In genomic region chr6:81487489-81487888, GRCh38 we compare ENCODE assay signal across 10 cellular contexts.
DNase-seq lines count a peak whose midpoint lies in the region; ATAC-seq and TF ChIP-seq lines count a peak whose summit lies in the region.
"Had no signal": no experiment of that assay in that cellular context is flagged by ENCODE, and none has a peak within 500 bp of the region (broad histone marks: within the 10 kb centered on the region; RNA-seq: fewer than 3 reads in every experiment).

No MANE protein-coding gene starts in this region.

- H3K27ac ChIP-seq in left lung = no peak overlapping the region
- H3K27ac ChIP-seq in thoracic aorta = no peak overlapping the region

- DNase-seq in RPMI7951 (ENCODE audit: low read depth) (peak; percentile 43), epithelial cell of esophagus (ENCODE audit: low read depth) (peak; percentile 6), left lung (no peak), thoracic aorta (ENCODE audit: low spot score) (no peak), SKM-1 treated with dmso at 0.1 percent for 144 hours (lab: John Stamatoyannopoulos, UW; ENCODE audit: unreplicated experiment) (no peak), NCI-H345 treated with DMSO at 0.1 percent for 48 hours (lab: John Stamatoyannopoulos, UW; ENCODE audit: unreplicated experiment) (no peak)
- no peak for DNase-seq in activated effector memory CD4-positive, alpha-beta T cell treated with Interleukin-2 at 50 U/mL for 16 hours
- DNase-seq: NCI-H187 had no signal

- H3K4me1 ChIP-seq in left lung = no peaks in the 10 kb centered on the region
- H3K4me1 ChIP-seq in thoracic aorta (ENCODE audit: control insufficient read depth in 1 of 2, low read depth in 2 of 2) = peaks cover 0 to 11% of the 10 kb centered on the region in 2 donors

- no peaks in the 10 kb centered on the region for H3K36me3 ChIP-seq in left lung
- H3K36me3 ChIP-seq in thoracic aorta = no peaks in the 10 kb centered on the region

- H3K9me3 ChIP-seq in left lung (no peaks in the 10 kb centered on the region), thoracic aorta (no peaks in the 10 kb centered on the region)

- no peak for TF ChIP-seq CTCF in epithelial cell of esophagus (IDR thresholded peaks at IDR 0.05; ENCODE audit: insufficient read depth, low read depth, low read length, missing control alignments)
- no peak for TF ChIP-seq CTCF in left lung (IDR thresholded peaks at IDR 0.05)
- no peak for TF ChIP-seq CTCF in thoracic aorta (IDR thresholded peaks at IDR 0.05)

- intact Hi-C loops in left lung (cut with DNase I) = no loop called here

- H3K4me3 ChIP-seq in epithelial cell of esophagus (ENCODE audit: low read length) (no peak overlapping the region), left lung (no peak overlapping the region), thoracic aorta (peak overlapping the region; percentile 56)

- H3K27me3 ChIP-seq in left lung (no peaks in the 10 kb centered on the region), thoracic aorta (replicated peaks; ENCODE audit: insufficient read depth) (no peaks in the 10 kb centered on the region)

- ATAC-seq in left lung (peak; percentile 37), thoracic aorta (ENCODE audit: insufficient number of reproducible peaks, low FRiP score, low read depth) (peak; percentile 50), GM21825 (IDR thresholded peaks at IDR 0.05; ENCODE audit: unreplicated experiment) (no peak)
- ATAC-seq: Panc1 had no signal

Comparison
In these comparisons a context has a peak if more than half of its experiments do, and no peak if none do; other contexts are left out.
1. DNase-seq: peak in RPMI7951 (single experiment) and epithelial cell of esophagus (single experiment); none in left lung (0 of 2), thoracic aorta (single experiment), activated effector memory CD4-positive, alpha-beta T cell treated with Interleukin-2 at 50 U/mL for 16 hours (single experiment), SKM-1 treated with dmso at 0.1 percent for 144 hours (single experiment) and NCI-H345 treated with DMSO at 0.1 percent for 48 hours (single experiment).